ENCODE assay signal across 16 cellular contexts in the genomic region with DNA sequence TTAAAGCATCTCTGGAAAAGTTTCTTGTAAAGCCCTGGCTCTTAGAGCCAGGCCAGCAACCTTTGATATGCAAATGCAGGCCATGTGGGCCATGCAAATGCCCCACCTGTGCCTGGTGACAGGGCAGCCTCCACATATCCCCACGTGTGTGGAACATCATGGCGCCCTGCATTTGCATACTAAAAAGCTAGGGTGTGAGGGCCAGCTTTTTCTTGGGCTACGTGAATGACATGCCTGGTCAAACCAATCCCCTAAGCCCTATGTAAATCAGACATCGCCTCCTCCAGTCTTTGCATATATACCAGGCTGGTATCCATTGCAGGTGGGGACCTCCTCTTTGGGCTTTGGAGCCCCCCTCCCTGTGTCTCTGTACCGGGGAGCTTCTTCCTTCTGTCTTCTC. TPM values are rescaled to one million over a fixed set of nuclear protein-coding genes. Genes with fewer than 3 reads are reported as not detected.
A peak's percentile ranks its signal among the peaks of the same experiment; 100 is the strongest.
DNase-seq lines count a peak whose midpoint lies in the region; ATAC-seq and TF ChIP-seq lines count a peak whose summit lies in the region.
"Had no signal": no experiment of that assay in that cellular context is flagged by ENCODE, and none has a peak within 500 bp of the region (broad histone marks: within the 10 kb centered on the region; RNA-seq: fewer than 3 reads in every experiment).

No MANE protein-coding gene starts in this region.

- H3K27ac Mint-ChIP-seq in chondrocyte (ENCODE audit: unreplicated experiment) = peak overlapping the region; percentile 57
- no peak overlapping the region for H3K27ac Mint-ChIP-seq in Calu3 (ENCODE audit: unreplicated experiment)
- H3K27ac Mint-ChIP-seq in nephron progenitor cell = no peak overlapping the region
- H3K27ac Mint-ChIP-seq: CD8-positive, alpha-beta memory T cell had no signal

- ATAC-seq in GM21515 (IDR thresholded peaks at IDR 0.05; ENCODE audit: unreplicated experiment) = no peak
- ATAC-seq: Panc1 had no signal

- H3K27me3 ChIP-seq in BLaER1 (peaks cover 2% of the 10 kb centered on the region; the same call in 1 of the 2 replicates), HUES64 (ENCODE audit: insufficient read depth, low read length) (no peaks in the 10 kb centered on the region)

- H3K27me3 Mint-ChIP-seq in chondrocyte (ENCODE audit: low read depth) = no peaks in the 10 kb centered on the region
- no peaks in the 10 kb centered on the region for H3K27me3 Mint-ChIP-seq in Calu3 (ENCODE audit: unreplicated experiment)
- H3K27me3 Mint-ChIP-seq in nephron progenitor cell (ENCODE audit: low read depth, poor library complexity) = no peaks in the 10 kb centered on the region

- H3K4me1 ChIP-seq in BLaER1 (peaks cover 75% of the 10 kb centered on the region), HUES64 (ENCODE audit: insufficient read depth, low read length) (peaks cover 36% of the 10 kb centered on the region)

- no TSS peak for BruUV-seq in Calu3 (replicated peaks; lab: Mats Ljungman, UMichigan)

- no peaks in the 10 kb centered on the region for H4K20me1 ChIP-seq in BLaER1

- H3K9me3 ChIP-seq in BLaER1 (peaks cover 13% of the 10 kb centered on the region), HUES64 (ENCODE audit: insufficient read depth, low read depth, low read length) (no peaks in the 10 kb centered on the region)

- H3K36me3 Mint-ChIP-seq in chondrocyte (ENCODE audit: low read depth) (peaks cover 11% of the 10 kb centered on the region), Calu3 (ENCODE audit: insufficient read depth, unreplicated experiment) (no peaks in the 10 kb centered on the region), nephron progenitor cell (ENCODE audit: low read depth) (peaks cover 74% of the 10 kb centered on the region)

- H3K4me1 Mint-ChIP-seq in chondrocyte (ENCODE audit: low read depth) = peaks cover 78% of the 10 kb centered on the region
- peaks cover 5% of the 10 kb centered on the region for H3K4me1 Mint-ChIP-seq in Calu3 (ENCODE audit: low read depth, unreplicated experiment)
- peaks cover 79% of the 10 kb centered on the region for H3K4me1 Mint-ChIP-seq in nephron progenitor cell

- H3K4me2 ChIP-seq in BLaER1 = peak overlapping the region; percentile 30

- 42% methylated on average over 5 of the region's 5 CpGs for WGBS in HUES64

- H3K36me3 ChIP-seq in BLaER1 (peaks cover 19% of the 10 kb centered on the region), HUES64 (ENCODE audit: insufficient read depth, low read length) (peaks cover 12% of the 10 kb centered on the region)

- H3K9ac ChIP-seq in BLaER1 (no peak overlapping the region), HUES64 (ENCODE audit: low read depth, low read length) (no peak overlapping the region)

- no peak for DNase-seq in chondrocyte (ENCODE audit: low spot score)
- DNase-seq in iPS-NIHi11 (ENCODE audit: low spot score) = peak; percentile 41
- no peak for DNase-seq in DMS 273 treated with DMSO at 0.1 percent for 48 hours (lab: John Stamatoyannopoulos, UW)
- no peak for DNase-seq in Calu3
- DNase-seq in nephron progenitor cell = no peak
- DNase-seq: 8988T; CD8-positive, alpha-beta memory T cell; HCEC 1CT; NCI-H1417 treated with DMSO at 0.1 percent for 48 hours; NCI-H2081 had no signal

- CTCF ChIA-PET in Calu3 (lab: Charles Lee) = no interaction called here

- TF ChIP-seq CTCF in chondrocyte (IDR thresholded peaks at IDR 0.05) (no peak), Calu3 (IDR thresholded peaks at IDR 0.05; ENCODE audit: unreplicated experiment) (no peak), nephron progenitor cell (IDR thresholded peaks at IDR 0.05) (no peak)

- H3K4me3 ChIP-seq in BLaER1 = no peak overlapping the region
- H3K4me3 ChIP-seq in HUES64 (ENCODE audit: low read length) = no peak overlapping the region
- H3K4me3 ChIP-seq: SK-N-MC had no signal

- H3K9me3 Mint-ChIP-seq in chondrocyte (ENCODE audit: low read depth) = no peaks in the 10 kb centered on the region
- no peaks in the 10 kb centered on the region for H3K9me3 Mint-ChIP-seq in Calu3 (ENCODE audit: low read depth, unreplicated experiment)
- peaks cover 20% of the 10 kb centered on the region for H3K9me3 Mint-ChIP-seq in nephron progenitor cell

- H3K4me3 Mint-ChIP-seq in chondrocyte (ENCODE audit: unreplicated experiment) (no peak overlapping the region), Calu3 (ENCODE audit: low read depth, unreplicated experiment) (no peak overlapping the region), nephron progenitor cell (no peak overlapping the region)
- H3K4me3 Mint-ChIP-seq: CD8-positive, alpha-beta memory T cell had no signal

- intact Hi-C loops in Calu3 (cut with micrococcal nuclease; ENCODE audit: unreplicated experiment) = no loop called here

- H3K27ac ChIP-seq in BLaER1 (no peak overlapping the region), HUES64 (ENCODE audit: low read depth, low read length) (peak overlapping the region; percentile 37; the same call in 1 of the 2 replicates)
- H3K27ac ChIP-seq: HL-60, SK-N-MC had no signal

RNA-seq across cellular contexts. Expression of a gene that starts 6.4 kb away (rescaled TPM):
- 231 TPM for polyA plus RNA-seq in HUES64 (2013, experiment 1 of 2)
- 258 TPM for polyA plus RNA-seq in HUES64 (2013, experiment 2 of 2)
- 204 to 240 TPM (median 215 TPM) in 3 replicates for total RNA-seq in chondrocyte
- total RNA-seq in Calu3 (2022) = 9.1 and 11.7 TPM in 2 replicates

Comparison
In these comparisons a context has a peak if more than half of its experiments do, and no peak if none do; other contexts are left out.
1. RNA of a gene that starts 6.4 kb away (total RNA-seq): 204 to 240 TPM in chondrocyte; 9.1 to 11.7 TPM in Calu3; every median in the first group is over 10 times any median in the second.